9 cellular contexts compared by ENCODE assay signal in genomic region chr14:94143239-94143638, GRCh38. TPM values are rescaled to one million over a fixed set of nuclear protein-coding genes. Genes with fewer than 3 reads are reported as not detected.
DNase-seq lines count a peak whose midpoint lies in the region; TF ChIP-seq lines count a peak whose summit lies in the region.
"Had no signal": no experiment of that assay in that cellular context is flagged by ENCODE, and none has a peak within 500 bp of the region (broad histone marks: within the 10 kb centered on the region; RNA-seq: fewer than 3 reads in every experiment).

No MANE protein-coding gene starts in this region.

- H3K9me3 ChIP-seq in breast epithelium (no peaks in the 10 kb centered on the region), MM.1S (replicated peaks; ENCODE audit: insufficient read depth, low read length) (no peaks in the 10 kb centered on the region)

- no peaks in the 10 kb centered on the region for H3F3A ChIP-seq in MM.1S (ENCODE audit: insufficient read depth, low read length)

- no peak overlapping the region for H3K4me2 ChIP-seq in MM.1S (ENCODE audit: low read depth, low read length)

- no peaks in the 10 kb centered on the region for H3K4me1 ChIP-seq in breast epithelium
- no peaks in the 10 kb centered on the region for H3K4me1 ChIP-seq in MM.1S (ENCODE audit: low read length)

- CTCF ChIA-PET in MCF 10A (lab: Yijun Ruan, JAX), result interaction anchor here (0.6 to 7.6 kb wide), 5 partner anchors 12 to 269 kb away, joined by 3 to 99 read pairs (median 4); no protein-coding TSS in a partner anchor

- no peaks in the 10 kb centered on the region for H3K27me3 ChIP-seq in breast epithelium
- no peaks in the 10 kb centered on the region for H3K27me3 ChIP-seq in MM.1S (replicated peaks; ENCODE audit: insufficient read depth, low read length)

- H4K20me1 ChIP-seq in MM.1S (ENCODE audit: insufficient read depth, low read length), result no peaks in the 10 kb centered on the region

- H3K4me3 Mint-ChIP-seq in MCF 10A (ENCODE audit: unreplicated experiment) (no peak overlapping the region), chondrocyte (ENCODE audit: unreplicated experiment) (no peak overlapping the region)

- POLR2A ChIA-PET in MCF 10A (lab: Yijun Ruan, JAX), result no interaction called here

- TF ChIP-seq CTCF in MCF 10A (IDR thresholded peaks at IDR 0.05; ENCODE audit: unreplicated experiment), result peak; percentile 21
- no peak for TF ChIP-seq CTCF in breast epithelium (IDR thresholded peaks at IDR 0.05)
- peak; percentile 29 for TF ChIP-seq CTCF in MM.1S (IDR thresholded peaks at IDR 0.05; ENCODE audit: low read length)
- peak; percentile 60 for TF ChIP-seq CTCF in chondrocyte (IDR thresholded peaks at IDR 0.05)
- peak; percentile 57 for TF ChIP-seq CTCF in retinal pigment epithelial cell (conservative IDR thresholded peaks at IDR 0.05; ENCODE audit: low read depth, low read length)

- H3K27me3 Mint-ChIP-seq in MCF 10A (ENCODE audit: insufficient read depth, unreplicated experiment) (peaks cover 2% of the 10 kb centered on the region), chondrocyte (ENCODE audit: low read depth) (peaks cover 12% of the 10 kb centered on the region)

- H3K79me2 ChIP-seq in MM.1S (ENCODE audit: low read length), result no peaks in the 10 kb centered on the region

- H3K9ac ChIP-seq in MM.1S (ENCODE audit: low read length), result no peak overlapping the region

- H3K9me2 ChIP-seq in MM.1S (replicated peaks; ENCODE audit: insufficient read depth, low read length), result no peaks in the 10 kb centered on the region

- DNase-seq in MCF 10A (ENCODE audit: unreplicated experiment) (no peak), breast epithelium (ENCODE audit: low spot score in 2 of 2) (no peak), MM.1S (no peak), chondrocyte (ENCODE audit: low spot score) (no peak), retinal pigment epithelial cell (ENCODE audit: low read depth) (no peak), cerebellar cortex (ENCODE audit: low spot score) (no peak), G401 (ENCODE audit: low spot score) (no peak), COLO829 (ENCODE audit: low spot score) (no peak)
- DNase-seq: RPMI8226 had no signal

- H3K4me3 ChIP-seq in breast epithelium (no peak overlapping the region), MM.1S (ENCODE audit: low read length) (no peak overlapping the region), retinal pigment epithelial cell (ENCODE audit: low read length) (no peak overlapping the region)

- in situ Hi-C loops in G401 (cut with HindIII; ENCODE audit: low sequenced_read_pairs), result no loop called here

- H3K27ac ChIP-seq in breast epithelium (no peak overlapping the region), MM.1S (ENCODE audit: low read length) (no peak overlapping the region)

- intact Hi-C loops in MCF 10A (cut with micrococcal nuclease) (no loop called here), breast epithelium (cut with DNase I; ENCODE audit: low total_unique reads) (no loop called here)

- peaks cover 12% of the 10 kb centered on the region for H3K4me1 Mint-ChIP-seq in MCF 10A (ENCODE audit: insufficient read depth, unreplicated experiment)
- no peaks in the 10 kb centered on the region for H3K4me1 Mint-ChIP-seq in chondrocyte (ENCODE audit: low read depth)

- no peaks in the 10 kb centered on the region for H3K9me3 Mint-ChIP-seq in MCF 10A (ENCODE audit: unreplicated experiment)
- H3K9me3 Mint-ChIP-seq in chondrocyte (ENCODE audit: low read depth), result no peaks in the 10 kb centered on the region

- no peak overlapping the region for H2AFZ ChIP-seq in MM.1S (ENCODE audit: low read length)

- TF ChIP-seq POLR2A in breast epithelium (IDR thresholded peaks at IDR 0.05), result no peak

- no peak overlapping the region for H3K27ac Mint-ChIP-seq in MCF 10A (ENCODE audit: low read depth, unreplicated experiment)
- H3K27ac Mint-ChIP-seq in chondrocyte (ENCODE audit: unreplicated experiment), result no peak overlapping the region

- no peaks in the 10 kb centered on the region for H3K36me3 Mint-ChIP-seq in MCF 10A (ENCODE audit: insufficient read depth, unreplicated experiment)
- peaks cover 1% of the 10 kb centered on the region for H3K36me3 Mint-ChIP-seq in chondrocyte (ENCODE audit: low read depth)

- H3K36me3 ChIP-seq in breast epithelium (no peaks in the 10 kb centered on the region), MM.1S (replicated peaks; ENCODE audit: insufficient read depth, low read length) (no peaks in the 10 kb centered on the region)

- BruUV-seq in MCF 10A (replicated peaks; lab: Mats Ljungman, UMichigan), result no TSS peak

RNA-seq across cellular contexts. Expression of gene IFI27L2, which starts 13.8 kb away (rescaled TPM):
- total RNA-seq in MCF 10A (2022) (44.3 and 59.3 TPM in 2 replicates), breast epithelium (10 to 100 TPM; 74.2 to 98.8 (median 92.1) TPM), chondrocyte (36.0 to 71.8 TPM (median 66.8 TPM) in 3 replicates)
- 92.3 and 158 TPM in 2 replicates for total RNA-seq in G401 (2014; rRNA removed; shearing (Covaris generic))

RNA-seq across cellular contexts. Expression of gene PPP4R4, which starts 30.9 kb away (rescaled TPM):
- total RNA-seq in MCF 10A (2022) (0.66 and 0.91 TPM in 2 replicates), breast epithelium (1 to 10 TPM in 2 of 3 donors, under 1 TPM in 1; 0.48 to 7.9 (median 7.2) TPM), chondrocyte (0.22 TPM in 1 of 3 replicates, not detected in the others)
- total RNA-seq in G401 (2014; rRNA removed; shearing (Covaris generic)), result 2.1 and 4.7 TPM in 2 replicates

RNA-seq across cellular contexts. Expression of gene IFI27, which starts 32.7 kb away (rescaled TPM):
- 0.63 and 2.0 TPM in 2 replicates for total RNA-seq in MCF 10A (2022)
- 100 to 1,000 TPM; 101 to 196 (median 160) TPM for total RNA-seq in breast epithelium
- 1.5 to 3.3 TPM (median 1.5 TPM) in 3 replicates for total RNA-seq in chondrocyte
- not detected in 2 replicates for total RNA-seq in G401 (2014; rRNA removed; shearing (Covaris generic))

Comparison
In these comparisons a context has a peak if more than half of its experiments do, and no peak if none do; other contexts are left out.
1. CTCF ChIP-seq: peak in MCF 10A (single experiment), MM.1S (single experiment), chondrocyte (single experiment) and retinal pigment epithelial cell (single experiment); none in breast epithelium (0 of 3).
2. RNA of gene IFI27, which starts 32.7 kb away (total RNA-seq): 101 to 196 TPM in breast epithelium; 1.5 to 3.3 TPM in chondrocyte, 0.63 to 2.0 TPM in MCF 10A and not detected in G401; every median in the first group is over 10 times any median in the second.